In the genomic region with DNA sequence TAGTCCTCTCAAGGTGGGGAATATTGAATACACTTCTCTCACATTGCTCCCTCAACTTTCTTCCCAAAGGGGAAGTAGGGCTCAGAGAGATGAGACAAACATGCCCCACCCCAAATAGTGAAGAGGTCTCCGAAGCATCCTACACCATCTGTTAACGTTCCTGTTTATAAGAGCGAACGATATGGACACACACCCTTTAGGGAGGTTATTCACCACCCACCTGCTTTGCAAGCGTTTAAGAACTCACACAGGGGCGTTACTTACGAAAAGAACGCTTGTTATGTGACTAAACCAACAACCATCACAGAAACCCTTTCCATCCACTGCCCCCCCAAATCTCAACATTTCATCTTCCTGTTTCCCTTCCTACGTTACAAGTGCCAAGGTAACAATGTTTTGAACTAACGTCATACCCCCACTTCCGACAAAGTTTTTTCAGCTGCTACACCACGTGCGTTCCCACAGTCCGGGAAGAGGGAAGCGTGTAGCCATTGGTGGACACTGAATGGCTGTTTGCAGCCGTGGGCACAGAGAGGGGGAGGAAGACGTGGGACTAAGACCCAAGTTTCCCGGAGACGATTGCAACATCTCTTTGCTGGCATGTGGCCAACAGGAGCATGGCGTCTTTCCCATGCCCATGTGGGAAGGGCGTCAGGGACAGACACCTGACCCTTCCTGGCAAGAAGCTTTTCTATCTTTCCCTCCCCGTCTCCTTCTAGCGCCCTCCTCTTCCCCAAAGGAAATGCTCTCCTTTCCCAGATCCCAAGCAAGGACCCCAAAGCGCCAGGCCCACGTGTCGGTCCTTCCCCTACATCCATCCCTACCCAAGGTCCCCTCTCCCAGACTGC, we compare ENCODE assay signal across 1 cellular context.
TF ChIP-seq lines count a peak whose summit lies in the region.

No MANE protein-coding gene starts in this region.

TF ChIP-seq in IMR-90, 13 proteins besides CTCF, POLR2A, EP300 and RAD21:
- TF ChIP-seq, protein P1, sequence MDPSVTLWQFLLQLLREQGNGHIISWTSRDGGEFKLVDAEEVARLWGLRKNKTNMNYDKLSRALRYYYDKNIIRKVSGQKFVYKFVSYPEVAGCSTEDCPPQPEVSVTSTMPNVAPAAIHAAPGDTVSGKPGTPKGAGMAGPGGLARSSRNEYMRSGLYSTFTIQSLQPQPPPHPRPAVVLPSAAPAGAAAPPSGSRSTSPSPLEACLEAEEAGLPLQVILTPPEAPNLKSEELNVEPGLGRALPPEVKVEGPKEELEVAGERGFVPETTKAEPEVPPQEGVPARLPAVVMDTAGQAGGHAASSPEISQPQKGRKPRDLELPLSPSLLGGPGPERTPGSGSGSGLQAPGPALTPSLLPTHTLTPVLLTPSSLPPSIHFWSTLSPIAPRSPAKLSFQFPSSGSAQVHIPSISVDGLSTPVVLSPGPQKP (IDR thresholded peaks at IDR 0.05; ENCODE audit: borderline replicate concordance, low read depth, low read length): no peak
- TF ChIP-seq FOS (IDR thresholded peaks at IDR 0.05; ENCODE audit: low read depth, low read length) (peak; percentile 3; the same call in 1 of the 2 replicates), MAZ (IDR thresholded peaks at IDR 0.05; ENCODE audit: borderline replicate concordance, low read depth, low read length) (peak; percentile 16; the same call in 1 of the 2 replicates), CHD1 (IDR thresholded peaks at IDR 0.05; ENCODE audit: low read depth, low read length) (no peak; the same call in 1 of the 2 replicates), MAFK (IDR thresholded peaks at IDR 0.05; ENCODE audit: low read depth, low read length) (no peak), NFE2L2 (IDR thresholded peaks at IDR 0.05; ENCODE audit: low read depth, low read length) (peak; percentile 2; the same call in 1 of the 2 replicates), SMC3 (IDR thresholded peaks at IDR 0.05; ENCODE audit: low read depth, low read length) (no peak), RCOR1 (IDR thresholded peaks at IDR 0.05; ENCODE audit: insufficient replicate concordance, low read length) (no peak), MXI1 (IDR thresholded peaks at IDR 0.05; ENCODE audit: borderline replicate concordance, low read depth, low read length) (peak; percentile 91), CEBPB (IDR thresholded peaks at IDR 0.05; ENCODE audit: low read depth, low read length) (peak; percentile 100), RFX5 (IDR thresholded peaks at IDR 0.05; ENCODE audit: low read depth, low read length) (0 out of 2 replicates have a peak, but pooled peaks have one; percentile 25), BHLHE40 (IDR thresholded peaks at IDR 0.05; ENCODE audit: low read depth, low read length) (peak; percentile 84)
- TF ChIP-seq, protein P2, sequence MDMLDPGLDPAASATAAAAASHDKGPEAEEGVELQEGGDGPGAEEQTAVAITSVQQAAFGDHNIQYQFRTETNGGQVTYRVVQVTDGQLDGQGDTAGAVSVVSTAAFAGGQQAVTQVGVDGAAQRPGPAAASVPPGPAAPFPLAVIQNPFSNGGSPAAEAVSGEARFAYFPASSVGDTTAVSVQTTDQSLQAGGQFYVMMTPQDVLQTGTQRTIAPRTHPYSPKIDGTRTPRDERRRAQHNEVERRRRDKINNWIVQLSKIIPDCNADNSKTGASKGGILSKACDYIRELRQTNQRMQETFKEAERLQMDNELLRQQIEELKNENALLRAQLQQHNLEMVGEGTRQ (IDR thresholded peaks at IDR 0.05; ENCODE audit: low read depth, low read length): peak; percentile 85
